ENCODE assay signal across 27 cellular contexts in genomic region chr12:66399626-66399931, GRCh38.
"Had no signal": no experiment of that assay in that cellular context is flagged by ENCODE, and none has a peak within 500 bp of the region (broad histone marks: within the 10 kb centered on the region; RNA-seq: fewer than 3 reads in every experiment).

No MANE protein-coding gene starts in this region.

- H3K4me3 Mint-ChIP-seq: activated naive CD8-positive, alpha-beta T cell; effector memory CD8-positive, alpha-beta T cell; immature natural killer cell; natural killer cell; stimulated activated naive B cell treated with anti-CD40 and anti-IgM and Interleukin-4, amounts not matched to agents 10 μg/mL and 1 μg/mL and 100 μg/mL, for 72 hours; T-helper 1 cell treated with Interleukin-12 subunit alpha and Interleukin-12 subunit beta and Interleukin-4 antibody, amounts not matched to agents 30 μg/mL and 1 μg/mL, for 36 hours had no signal

- H3K27me3 Mint-ChIP-seq: progenitor cell of endocrine pancreas; stimulated activated naive B cell treated with anti-CD40 and anti-IgM and Interleukin-4, amounts not matched to agents 10 μg/mL and 1 μg/mL and 100 μg/mL, for 72 hours had no signal

- H3K4me1 Mint-ChIP-seq: immature natural killer cell; natural killer cell; stimulated activated naive B cell treated with anti-CD40 and anti-IgM and Interleukin-4, amounts not matched to agents 10 μg/mL and 1 μg/mL and 100 μg/mL, for 72 hours had no signal

- H3K36me3 ChIP-seq: stomach, thyroid gland, upper lobe of left lung, vagina had no signal

- H3K4me3 ChIP-seq: body of pancreas, coronary artery, stomach, thyroid gland, upper lobe of left lung, vagina had no signal

- H3K9me3 ChIP-seq: body of pancreas, stomach, thyroid gland, upper lobe of left lung, vagina had no signal

- H3K27ac Mint-ChIP-seq: activated naive CD8-positive, alpha-beta T cell; effector memory CD8-positive, alpha-beta T cell; immature natural killer cell; natural killer cell; progenitor cell of endocrine pancreas; stimulated activated naive B cell treated with anti-CD40 and anti-IgM and Interleukin-4, amounts not matched to agents 10 μg/mL and 1 μg/mL and 100 μg/mL, for 72 hours; T-helper 1 cell treated with Interleukin-12 subunit alpha and Interleukin-12 subunit beta and Interleukin-4 antibody, amounts not matched to agents 30 μg/mL and 1 μg/mL, for 36 hours had no signal

- ATAC-seq: body of pancreas; effector memory CD8-positive, alpha-beta T cell; left lobe of liver; natural killer cell; stimulated activated naive B cell treated with anti-CD40 and anti-IgM and Interleukin-4, amounts not matched to agents 10 μg/mL and 1 μg/mL and 100 μg/mL, for 72 hours had no signal

- H3K9me3 Mint-ChIP-seq: effector memory CD8-positive, alpha-beta T cell; immature natural killer cell; natural killer cell; stimulated activated naive B cell treated with anti-CD40 and anti-IgM and Interleukin-4, amounts not matched to agents 10 μg/mL and 1 μg/mL and 100 μg/mL, for 72 hours; T-helper 1 cell treated with Interleukin-12 subunit alpha and Interleukin-12 subunit beta and Interleukin-4 antibody, amounts not matched to agents 30 μg/mL and 1 μg/mL, for 36 hours had no signal

- H3K4me1 ChIP-seq: body of pancreas, thyroid gland, upper lobe of left lung, vagina had no signal

- H3K27me3 ChIP-seq: body of pancreas, stomach, thyroid gland, upper lobe of left lung, vagina had no signal

- DNase-seq: activated CD4-positive, alpha-beta T cell treated with anti-CD3 and anti-CD28 coated beads for 4 hours; activated CD4-positive, alpha-beta T cell treated with anti-CD3 and anti-CD28 coated beads, Interleukin-2, amount 50 U/mL, for 4 hours; activated CD8-positive, alpha-beta memory T cell treated with anti-CD3 and anti-CD28 coated beads for 24 hours; activated effector memory CD4-positive, alpha-beta T cell treated with Interleukin-2 at 50 U/mL for 16 hours; activated naive CD4-positive, alpha-beta T cell treated with Interleukin-2 at 50 U/mL for 16 hours; anterior cingulate cortex; body of pancreas; cerebellar nuclear complex; effector memory CD8-positive, alpha-beta T cell; hypothalamus; immature natural killer cell; kidney; natural killer cell; stimulated activated CD4-positive, alpha-beta T cell treated with anti-CD3 and anti-CD28 coated beads, Interleukin-15, amount 100 ng/mL, for 24 hours; stimulated activated CD4-positive, alpha-beta T cell treated with anti-CD3 and anti-CD28 coated beads, Interleukin-2, amount 100 ng/mL, for 24 hours; stimulated activated naive B cell treated with anti-CD40 and anti-IgM and Interleukin-4, amounts not matched to agents 10 μg/mL and 1 μg/mL and 100 μg/mL, for 72 hours; stomach; T-helper 9 cell; thyroid gland; upper lobe of left lung had no signal

- H3K27ac ChIP-seq: body of pancreas, coronary artery, stomach, thyroid gland, upper lobe of left lung, vagina, VCaP had no signal

- H3K36me3 Mint-ChIP-seq: immature natural killer cell; natural killer cell; stimulated activated naive B cell treated with anti-CD40 and anti-IgM and Interleukin-4, amounts not matched to agents 10 μg/mL and 1 μg/mL and 100 μg/mL, for 72 hours had no signal
